In genomic region chr2:46538393-46538792, GRCh38 we compare ENCODE assay signal across 1 cellular context.
TF ChIP-seq lines count a peak whose summit lies in the region.

No MANE protein-coding gene starts in this region.

TF ChIP-seq in HepG2, 621 proteins besides CTCF, POLR2A, EP300 and RAD21:
- TF ChIP-seq ZMYM2 (CRISPR knock-in tag; IDR thresholded peaks at IDR 0.05) (no peak), ZBED4 (CRISPR knock-in tag; IDR thresholded peaks at IDR 0.05; ENCODE audit: borderline replicate concordance) (no peak), STAT6 (CRISPR knock-in tag; IDR thresholded peaks at IDR 0.05; ENCODE audit: borderline replicate concordance) (no peak), ZNF704 (CRISPR knock-in tag; IDR thresholded peaks at IDR 0.05; ENCODE audit: borderline replicate concordance) (no peak), ISL2 (CRISPR knock-in tag; IDR thresholded peaks at IDR 0.05) (no peak), NRL (CRISPR knock-in tag; IDR thresholded peaks at IDR 0.05; ENCODE audit: borderline replicate concordance) (no peak), CEBPB (IDR thresholded peaks at IDR 0.05; ENCODE audit: borderline replicate concordance, low read depth, low read length) (peak; percentile 62; the same call in 1 of the 2 replicates), KAT8 (CRISPR knock-in tag; IDR thresholded peaks at IDR 0.05) (no peak), GMEB1 (CRISPR knock-in tag; IDR thresholded peaks at IDR 0.05; ENCODE audit: borderline replicate concordance) (no peak)
